8 cellular contexts compared by ENCODE assay signal in the genomic region with DNA sequence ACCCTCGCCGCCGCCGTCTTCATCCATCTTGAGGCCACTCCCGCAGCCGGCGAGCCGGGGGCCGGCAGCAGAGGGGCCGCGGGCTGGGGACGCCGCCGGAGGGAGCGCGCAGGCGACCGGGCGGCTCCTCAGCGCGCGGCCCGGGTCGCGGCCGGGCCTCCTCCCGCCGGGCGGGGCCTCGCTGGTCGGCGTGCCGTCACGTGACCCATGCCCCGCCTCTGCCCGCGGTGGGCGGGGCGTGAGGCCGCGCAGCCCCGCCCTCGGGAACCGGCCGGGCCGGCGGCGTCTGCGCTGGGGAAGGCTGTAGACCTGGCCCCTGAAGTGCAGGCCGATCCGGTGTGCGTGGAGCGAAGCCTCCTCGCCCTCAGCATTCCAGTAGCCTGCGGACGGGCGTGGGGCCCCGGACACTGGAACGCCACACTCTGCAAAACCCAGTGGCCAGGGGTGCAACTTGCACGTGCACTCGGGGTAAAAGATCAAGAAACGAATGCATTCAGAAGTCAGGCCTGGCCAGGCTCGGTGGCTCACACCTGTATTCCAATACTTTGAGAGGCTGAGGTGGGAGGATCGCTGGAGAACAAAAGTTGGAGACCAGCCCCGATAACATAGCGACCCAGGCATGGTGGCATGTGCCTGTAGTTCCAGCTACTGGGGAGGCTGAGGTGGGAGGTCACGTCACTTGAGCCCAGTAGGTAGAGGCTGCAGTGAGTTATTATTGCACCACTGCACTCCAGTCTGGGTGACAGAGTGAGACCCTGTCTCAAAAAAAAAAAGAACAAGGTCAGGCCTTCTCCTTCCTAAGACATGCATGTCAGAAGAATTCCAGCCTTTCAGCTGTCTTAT. TPM values are rescaled to one million over a fixed set of nuclear protein-coding genes. Genes with fewer than 3 reads are reported as not detected.
A peak's percentile ranks its signal among the peaks of the same experiment; 100 is the strongest.
DNase-seq lines count a peak whose midpoint lies in the region; ATAC-seq and TF ChIP-seq lines count a peak whose summit lies in the region.

A gene with protein sequence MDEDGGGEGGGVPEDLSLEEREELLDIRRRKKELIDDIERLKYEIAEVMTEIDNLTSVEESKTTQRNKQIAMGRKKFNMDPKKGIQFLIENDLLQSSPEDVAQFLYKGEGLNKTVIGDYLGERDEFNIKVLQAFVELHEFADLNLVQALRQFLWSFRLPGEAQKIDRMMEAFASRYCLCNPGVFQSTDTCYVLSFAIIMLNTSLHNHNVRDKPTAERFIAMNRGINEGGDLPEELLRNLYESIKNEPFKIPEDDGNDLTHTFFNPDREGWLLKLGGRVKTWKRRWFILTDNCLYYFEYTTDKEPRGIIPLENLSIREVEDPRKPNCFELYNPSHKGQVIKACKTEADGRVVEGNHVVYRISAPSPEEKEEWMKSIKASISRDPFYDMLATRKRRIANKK (minus strand): TSS at position 144 of the 843 bp plus-strand sequence. CDS start 117 bp downstream, at position 27.

- H3K4me2 ChIP-seq in neural progenitor cell = peak within 1 kb of the TSS; percentile 97

- H3K4me3 Mint-ChIP-seq in neural progenitor cell = peak within 1 kb of the TSS; percentile 97

- peak within 1 kb of the TSS; percentile 99 for H2AFZ ChIP-seq in neural progenitor cell (replicated peaks)

- H3K27ac ChIP-seq in foreskin keratinocyte (peak within 1 kb of the TSS; percentile 31), neural progenitor cell (no peak within 1 kb of the TSS), stomach smooth muscle (ENCODE audit: low read length) (peak within 1 kb of the TSS; percentile 37)

- peak within 1 kb of the TSS; percentile 97 for H3K4me3 ChIP-seq in neural progenitor cell
- peak within 1 kb of the TSS; percentile 85 to 89 for H3K4me3 ChIP-seq in stomach smooth muscle (ENCODE audit: low read length in 2 of 2)

- TF ChIP-seq CTCF in foreskin keratinocyte (conservative IDR thresholded peaks at IDR 0.05) (no peak), neural progenitor cell (IDR thresholded peaks at IDR 0.05) (no peak)

- peaks cover 29% of the 10 kb centered on the region for H4K20me1 ChIP-seq in neural progenitor cell (ENCODE audit: low read depth)

- H3K27me3 ChIP-seq in foreskin keratinocyte (no peaks in the 10 kb centered on the region), neural progenitor cell (peaks cover 27% of the 10 kb centered on the region), stomach smooth muscle (ENCODE audit: control insufficient read depth in 1 of 2, insufficient read depth in 2 of 2, low read length in 2 of 2) (no peaks in the 10 kb centered on the region)

- H3K4me1 ChIP-seq in foreskin keratinocyte = peaks cover 14% of the 10 kb centered on the region
- H3K4me1 ChIP-seq in neural progenitor cell = peaks cover 10% of the 10 kb centered on the region
- peaks cover 25% of the 10 kb centered on the region for H3K4me1 ChIP-seq in stomach smooth muscle (ENCODE audit: control insufficient read depth, insufficient read depth, low read length)

- H3K36me3 Mint-ChIP-seq in neural progenitor cell = no peaks in the 10 kb centered on the region

- peak; percentile 65 for DNase-seq in DMS153 (lab: John Stamatoyannopoulos, UW)
- DNase-seq in HuH-7 (ENCODE audit: low spot score) = peak; percentile 88
- peak; percentile 55 to 74 for DNase-seq in SHP77 (lab: John Stamatoyannopoulos, UW)
- DNase-seq in activated gamma-delta T cell treated with anti-CD3 and anti-CD28 coated beads, Interleukin-2, amount 50 U/mL, for 16 hours (ENCODE audit: low read depth) = peak; percentile 67
- DNase-seq in foreskin keratinocyte = peak in 1 of 2 donors; percentile 52
- DNase-seq in neural progenitor cell (ENCODE audit: low spot score) = peak; percentile 95

- peak within 1 kb of the TSS; percentile 27 for H3K27ac Mint-ChIP-seq in neural progenitor cell

- no peaks in the 10 kb centered on the region for H3K36me3 ChIP-seq in neural progenitor cell
- H3K36me3 ChIP-seq in stomach smooth muscle (ENCODE audit: control insufficient read depth in 2 of 2, insufficient read depth in 2 of 2, low read length in 2 of 2) = no peaks in the 10 kb centered on the region

- H3K79me2 ChIP-seq in neural progenitor cell (ENCODE audit: low read depth) = peaks cover 37% of the 10 kb centered on the region

- no peaks in the 10 kb centered on the region for H3K9me3 ChIP-seq in neural progenitor cell (ENCODE audit: low read depth)
- no peaks in the 10 kb centered on the region for H3K9me3 ChIP-seq in stomach smooth muscle (ENCODE audit: control insufficient read depth in 2 of 2, low read length in 2 of 2)

- no peaks in the 10 kb centered on the region for H3K9me3 Mint-ChIP-seq in neural progenitor cell

- peaks cover 8% of the 10 kb centered on the region for H3F3A ChIP-seq in neural progenitor cell (ENCODE audit: low read depth)

- H3K27me3 Mint-ChIP-seq in neural progenitor cell (ENCODE audit: insufficient read depth, low read depth) = peaks cover 4% of the 10 kb centered on the region

- H3K9ac ChIP-seq in neural progenitor cell = peak within 1 kb of the TSS; percentile 69
- H3K9ac ChIP-seq in stomach smooth muscle (ENCODE audit: low read length in 2 of 2) = peak within 1 kb of the TSS; percentile 70 to 78

- H3K4me1 Mint-ChIP-seq in neural progenitor cell = peaks cover 26% of the 10 kb centered on the region

- ATAC-seq in GM21423 (IDR thresholded peaks at IDR 0.05; ENCODE audit: unreplicated experiment) (peak; percentile 87), foreskin keratinocyte (peak; percentile 81)

RNA-seq across cellular contexts. Expression of the gene that starts here (rescaled TPM):
- total RNA-seq in foreskin keratinocyte = 35.7 and 38.0 TPM in 2 replicates
- 16.2 and 19.7 TPM in 2 replicates for polyA plus RNA-seq in foreskin keratinocyte
- 10.9 and 16.5 TPM in 2 replicates for total RNA-seq in neural progenitor cell (ENCODE audit: low replicate concordance)
